ENCODE assay signal across 18 cellular contexts in the genomic region with DNA sequence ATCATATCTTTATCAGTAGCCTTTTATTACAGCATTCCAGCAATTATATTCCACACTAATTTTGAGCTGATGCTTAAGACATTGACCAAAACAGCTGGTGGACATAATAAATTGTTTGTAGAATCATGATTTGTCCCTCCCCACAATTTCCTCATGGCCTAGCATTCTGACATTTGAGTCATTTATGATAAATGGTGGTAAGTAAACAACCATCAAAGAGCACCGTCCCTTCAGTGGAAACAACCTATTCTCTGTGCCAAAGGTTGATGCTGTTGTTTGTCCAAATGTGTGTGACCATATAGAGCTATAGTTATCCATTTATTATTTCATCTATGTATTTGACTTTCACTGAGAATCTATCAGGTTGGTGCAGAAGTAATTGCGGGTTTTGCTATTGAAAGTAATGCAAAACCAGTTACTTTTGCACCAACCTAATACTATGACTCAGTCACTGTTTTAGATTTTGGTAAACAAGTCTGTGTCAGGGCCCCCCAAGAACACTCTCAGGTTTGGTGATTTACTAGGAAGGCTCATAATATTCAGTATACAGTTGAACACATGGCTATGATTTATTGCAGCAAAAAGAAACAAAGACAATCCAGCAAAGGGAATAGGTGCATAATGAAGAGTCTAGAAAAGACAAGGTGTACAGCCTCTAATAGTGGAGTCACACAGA.
"Had no signal": no experiment of that assay in that cellular context is flagged by ENCODE, and none has a peak within 500 bp of the region (broad histone marks: within the 10 kb centered on the region; RNA-seq: fewer than 3 reads in every experiment).

No MANE protein-coding gene starts in this region.

- FAIRE-seq: endometrium had no signal

- H3K4me1 Mint-ChIP-seq: activated CD4-positive, alpha-beta T cell treated with anti-CD3 and anti-CD28 coated beads, Interleukin-2, amount 10 ng/mL, durations not matched to agents 24 days and 14 days; neural progenitor cell had no signal

- H3K27ac ChIP-seq: gastrocnemius medialis, heart left ventricle, left lung, neural progenitor cell, tibial nerve, uterus had no signal

- H3K4me2 ChIP-seq: neural progenitor cell had no signal

- H3K4me3 ChIP-seq: gastrocnemius medialis, heart left ventricle, left lung, neural progenitor cell, tibial nerve, uterus had no signal

- H3K36me3 Mint-ChIP-seq: neural progenitor cell had no signal

- ATAC-seq: activated CD8-positive, alpha-beta T cell treated with anti-CD3 and anti-CD28 coated beads for 36 hours; gastrocnemius medialis; heart left ventricle; left lung had no signal

- H3K9me3 Mint-ChIP-seq: activated CD4-positive, alpha-beta T cell treated with anti-CD3 and anti-CD28 coated beads, Interleukin-2, amount 10 ng/mL, durations not matched to agents 24 days and 14 days; neural progenitor cell had no signal

- H3K9me3 ChIP-seq: gastrocnemius medialis, uterus had no signal

- H2AFZ ChIP-seq: neural progenitor cell had no signal

- H3K4me1 ChIP-seq: gastrocnemius medialis, heart left ventricle, left lung, neural progenitor cell, tibial nerve, uterus had no signal

- H3K27ac Mint-ChIP-seq: activated CD4-positive, alpha-beta T cell treated with anti-CD3 and anti-CD28 coated beads, Interleukin-2, amount 10 ng/mL, durations not matched to agents 24 days and 14 days; activated CD8-positive, alpha-beta T cell treated with anti-CD3 and anti-CD28 coated beads for 36 hours; activated T-cell treated with anti-CD3 and anti-CD28 coated beads, Interleukin-2, amount 50 U/mL, for 24 hours; activated T-helper 2 cell treated with anti-CD3 and anti-CD28 coated beads, Interferon-gamma antibody, Interleukin-2, Interleukin-4, amounts not matched to agents 10 μg/mL and 5 μg/mL and 100 μg/mL, durations not matched to agents 14 hours and 24 hours and 36 hours; neural progenitor cell; progenitor cell of endocrine pancreas; stimulated activated naive CD8-positive, alpha-beta T cell treated with anti-CD3 and anti-CD28 coated beads, Interleukin-15, Interleukin-2, amounts not matched to agents 100 ng/mL and 50 ng/mL, for 24 hours had no signal

- H3K27me3 ChIP-seq: gastrocnemius medialis, heart left ventricle, left lung, neural progenitor cell, tibial nerve, uterus had no signal

- H3K36me3 ChIP-seq: gastrocnemius medialis, heart left ventricle, left lung, neural progenitor cell, tibial nerve, uterus had no signal

- H3K4me3 Mint-ChIP-seq: activated CD4-positive, alpha-beta T cell treated with anti-CD3 and anti-CD28 coated beads, Interleukin-2, amount 10 ng/mL, durations not matched to agents 24 days and 14 days; activated CD8-positive, alpha-beta T cell treated with anti-CD3 and anti-CD28 coated beads for 36 hours; activated T-cell treated with anti-CD3 and anti-CD28 coated beads, Interleukin-2, amount 50 U/mL, for 24 hours; neural progenitor cell; stimulated activated naive CD8-positive, alpha-beta T cell treated with anti-CD3 and anti-CD28 coated beads, Interleukin-15, Interleukin-2, amounts not matched to agents 100 ng/mL and 50 ng/mL, for 24 hours had no signal

- H3K9ac ChIP-seq: neural progenitor cell had no signal

- DNase-seq: activated CD4-positive, alpha-beta T cell treated with anti-CD3 and anti-CD28 coated beads, Interleukin-2, amount 10 ng/mL, durations not matched to agents 24 days and 14 days; activated CD8-positive, alpha-beta T cell treated with anti-CD3 and anti-CD28 coated beads for 36 hours; activated naive CD4-positive, alpha-beta T cell treated with Interleukin-2 at 50 U/mL for 16 hours; activated T-cell treated with anti-CD3 and anti-CD28 coated beads, Interleukin-2, amount 50 U/mL, for 24 hours; anterior cingulate cortex; cortex of kidney; erythroblast; gastrocnemius medialis; heart left ventricle; left lung; stimulated activated CD4-positive, alpha-beta T cell treated with anti-CD3 and anti-CD28 coated beads, Interleukin-2, amount 100 ng/mL, for 24 hours; uterus had no signal
